8 cellular contexts compared by ENCODE assay signal in the genomic region with DNA sequence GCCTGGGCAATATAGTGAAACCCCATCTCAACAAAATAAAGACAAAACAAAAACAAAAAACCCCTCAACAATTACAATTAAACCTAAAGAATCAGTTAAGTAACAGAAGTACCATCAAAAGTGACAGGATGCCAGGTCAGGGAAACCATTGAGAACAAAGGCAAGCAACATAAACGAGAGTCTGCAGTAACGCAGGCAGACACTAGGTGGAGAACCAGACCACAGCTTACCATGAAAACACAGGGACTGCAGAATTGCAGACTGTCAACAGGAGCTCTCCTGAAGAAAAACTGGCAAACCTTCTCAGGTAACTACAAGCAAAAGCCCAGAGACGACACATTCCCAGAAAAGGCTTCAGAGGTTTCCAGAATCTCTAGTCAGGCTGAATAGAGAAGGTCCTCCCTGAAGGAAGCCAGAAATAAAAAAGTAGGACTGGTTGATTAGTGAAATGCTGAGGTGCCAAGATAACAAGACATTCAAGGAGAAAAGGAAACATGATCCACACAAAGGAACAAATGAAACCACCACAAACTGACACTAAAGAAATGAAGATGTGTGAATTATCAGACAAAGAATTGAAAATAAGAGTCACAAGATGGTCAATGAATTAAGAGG. TPM values are rescaled to one million over a fixed set of nuclear protein-coding genes. Genes with fewer than 3 reads are reported as not detected.
DNase-seq lines count a peak whose midpoint lies in the region; ATAC-seq and TF ChIP-seq lines count a peak whose summit lies in the region.

No MANE protein-coding gene starts in this region.

- DNase-seq in DND-41 (peak; percentile 87), MG63 (peak; percentile 28), RWPE2 (ENCODE audit: low spot score) (no peak), fibroblast of the aortic adventitia (ENCODE audit: low read depth) (peak; percentile 87), non-pigmented ciliary epithelial cell (ENCODE audit: low read depth) (peak; percentile 70), testis (peak; percentile 92)
- DNase-seq in activated T-helper 2 cell treated with anti-CD3 and anti-CD28 coated beads, Interferon-gamma antibody, Interleukin-2, Interleukin-4, amounts not matched to agents 10 μg/mL and 5 μg/mL and 100 μg/mL, durations not matched to agents 14 hours and 24 hours and 36 hours (ENCODE audit: low spot score): peak; percentile 66

- no peak overlapping the region for H3K4me3 ChIP-seq in DND-41 (ENCODE audit: low read depth in 1 of 2, low read length in 2 of 2)
- H3K4me3 ChIP-seq in MG63: no peak overlapping the region
- no peak overlapping the region for H3K4me3 ChIP-seq in RWPE2 (ENCODE audit: severe bottlenecking)
- no peak overlapping the region for H3K4me3 ChIP-seq in fibroblast of the aortic adventitia (ENCODE audit: low read depth, low read length)
- H3K4me3 ChIP-seq in testis: no peak overlapping the region

- 3% methylated on average over 3 of the region's 3 CpGs for WGBS in testis, 2 donors

- ATAC-seq in DND-41 (ENCODE audit: insufficient read depth, low read depth) (peak; percentile 56), RWPE2 (ENCODE audit: low read depth) (peak; percentile 48; the same call in 1 of the 3 replicates), GM21576 (IDR thresholded peaks at IDR 0.05; ENCODE audit: unreplicated experiment) (no peak)

- H3K4me1 ChIP-seq in DND-41 (ENCODE audit: insufficient read depth, low read length) (peaks cover 43% of the 10 kb centered on the region), RWPE2 (ENCODE audit: insufficient read depth, poor library complexity, severe bottlenecking) (no peaks in the 10 kb centered on the region), testis (no peaks in the 10 kb centered on the region)

- peaks cover 15% of the 10 kb centered on the region for H3K36me3 ChIP-seq in DND-41 (ENCODE audit: insufficient read depth, low read length)
- no peaks in the 10 kb centered on the region for H3K36me3 ChIP-seq in MG63
- 0 out of 2 replicates have a peak, but pooled peaks cover 4% of the 10 kb centered on the region for H3K36me3 ChIP-seq in RWPE2 (ENCODE audit: low read depth)
- H3K36me3 ChIP-seq in testis (ENCODE audit: low read depth, missing control alignments): no peaks in the 10 kb centered on the region

- no peak overlapping the region for H3K27ac ChIP-seq in DND-41 (ENCODE audit: low read length)
- H3K27ac ChIP-seq in RWPE2 (ENCODE audit: poor library complexity, severe bottlenecking): no peak overlapping the region
- no peak overlapping the region for H3K27ac ChIP-seq in testis

- H3K4me3 Mint-ChIP-seq in activated T-helper 2 cell treated with anti-CD3 and anti-CD28 coated beads, Interferon-gamma antibody, Interleukin-2, Interleukin-4, amounts not matched to agents 10 μg/mL and 5 μg/mL and 100 μg/mL, durations not matched to agents 14 hours and 24 hours and 36 hours (ENCODE audit: low read depth): peak overlapping the region; percentile 28

- peaks cover 24% of the 10 kb centered on the region for H3K4me1 Mint-ChIP-seq in activated T-helper 2 cell treated with anti-CD3 and anti-CD28 coated beads, Interferon-gamma antibody, Interleukin-2, Interleukin-4, amounts not matched to agents 10 μg/mL and 5 μg/mL and 100 μg/mL, durations not matched to agents 14 hours and 24 hours and 36 hours (ENCODE audit: low read depth)

- intact Hi-C loops in activated T-helper 2 cell treated with anti-CD3 and anti-CD28 coated beads, Interferon-gamma antibody, Interleukin-2, Interleukin-4, amounts not matched to agents 10 μg/mL and 5 μg/mL and 100 μg/mL, durations not matched to agents 14 hours and 24 hours and 36 hours (cut with micrococcal nuclease): loop anchor here (5.0 to 10.0 kb wide), 7 partner anchors 93 to 829 kb away; partner anchors contain the start of genes ZNF160, ZNF525, ZNF761 and ZNF813
- intact Hi-C loops in testis (cut with DNase I; ENCODE audit: low total_unique reads): no loop called here

- peak; percentile 99 for TF ChIP-seq CTCF in DND-41 (IDR thresholded peaks at IDR 0.05; ENCODE audit: borderline replicate concordance, extremely low read depth, low read length, poor library complexity, severe bottlenecking)
- peak; percentile 77 for TF ChIP-seq CTCF in RWPE2 (IDR thresholded peaks at IDR 0.05; ENCODE audit: poor library complexity, severe bottlenecking)
- peak; percentile 90 for TF ChIP-seq CTCF in fibroblast of the aortic adventitia (IDR thresholded peaks at IDR 0.05; ENCODE audit: insufficient read depth, low read length)
- TF ChIP-seq CTCF in testis (IDR thresholded peaks at IDR 0.05): peak; percentile 75 to 94 (median 84)

- no peak overlapping the region for H3K9ac ChIP-seq in DND-41 (ENCODE audit: low read depth, low read length)

- TF ChIP-seq POLR2A in testis (IDR thresholded peaks at IDR 0.05): no peak

- no peaks in the 10 kb centered on the region for H4K20me1 ChIP-seq in DND-41 (ENCODE audit: insufficient read depth, low read length)

- no peaks in the 10 kb centered on the region for H3K27me3 ChIP-seq in DND-41 (ENCODE audit: insufficient read depth, low read length, poor library complexity)
- no peaks in the 10 kb centered on the region for H3K27me3 ChIP-seq in MG63
- no peaks in the 10 kb centered on the region for H3K27me3 ChIP-seq in RWPE2 (ENCODE audit: insufficient read depth, poor library complexity, severe bottlenecking)
- no peaks in the 10 kb centered on the region for H3K27me3 ChIP-seq in testis

- H2AFZ ChIP-seq in DND-41 (ENCODE audit: low read depth, low read length): peak overlapping the region; percentile 47

- H3K27me3 Mint-ChIP-seq in activated T-helper 2 cell treated with anti-CD3 and anti-CD28 coated beads, Interferon-gamma antibody, Interleukin-2, Interleukin-4, amounts not matched to agents 10 μg/mL and 5 μg/mL and 100 μg/mL, durations not matched to agents 14 hours and 24 hours and 36 hours (ENCODE audit: low read depth): no peaks in the 10 kb centered on the region

- no peak overlapping the region for H3K4me2 ChIP-seq in DND-41 (ENCODE audit: insufficient read depth, low read length)

- H3K9me3 ChIP-seq in DND-41 (ENCODE audit: insufficient read depth, low read length, severe bottlenecking) (no peaks in the 10 kb centered on the region), MG63 (peaks cover 10% of the 10 kb centered on the region; the same call in 1 of the 2 replicates), RWPE2 (ENCODE audit: severe bottlenecking) (peaks cover 17% of the 10 kb centered on the region), testis (no peaks in the 10 kb centered on the region)

- peaks cover 23% of the 10 kb centered on the region for H3K79me2 ChIP-seq in DND-41 (ENCODE audit: insufficient read depth, low read length)

- H3K36me3 Mint-ChIP-seq in activated T-helper 2 cell treated with anti-CD3 and anti-CD28 coated beads, Interferon-gamma antibody, Interleukin-2, Interleukin-4, amounts not matched to agents 10 μg/mL and 5 μg/mL and 100 μg/mL, durations not matched to agents 14 hours and 24 hours and 36 hours (ENCODE audit: low read depth): peaks cover 42% of the 10 kb centered on the region

- H3K27ac Mint-ChIP-seq in activated T-helper 2 cell treated with anti-CD3 and anti-CD28 coated beads, Interferon-gamma antibody, Interleukin-2, Interleukin-4, amounts not matched to agents 10 μg/mL and 5 μg/mL and 100 μg/mL, durations not matched to agents 14 hours and 24 hours and 36 hours: no peak overlapping the region

- peaks cover 56% of the 10 kb centered on the region for H3K9me3 Mint-ChIP-seq in activated T-helper 2 cell treated with anti-CD3 and anti-CD28 coated beads, Interferon-gamma antibody, Interleukin-2, Interleukin-4, amounts not matched to agents 10 μg/mL and 5 μg/mL and 100 μg/mL, durations not matched to agents 14 hours and 24 hours and 36 hours

RNA-seq across cellular contexts. Expression of gene ZNF665, which starts 2.2 kb away (rescaled TPM):
- not detected in 2 replicates for total RNA-seq in MG63 (2014; rRNA removed; shearing (Covaris generic); ENCODE audit: low replicate concordance)
- total RNA-seq in activated T-helper 2 cell treated with anti-CD3 and anti-CD28 coated beads, Interferon-gamma antibody, Interleukin-2, Interleukin-4, amounts not matched to agents 10 μg/mL and 5 μg/mL and 100 μg/mL, durations not matched to agents 14 hours and 24 hours and 36 hours: 2.1 and 3.1 TPM in 2 replicates
- total RNA-seq in fibroblast of the aortic adventitia (ENCODE audit: low replicate concordance) (2.4 and 2.9 TPM in 2 replicates), testis (10 to 100 TPM in 1 of 2 donors, 1 to 10 TPM in 1; 7.6 to 11.7 TPM)
- 4.2 TPM for polyA plus RNA-seq in testis (ENCODE audit: insufficient read depth, low read depth, low replicate concordance)

RNA-seq across cellular contexts. Expression of gene ZNF347, which starts 36.5 kb away (rescaled TPM):
- total RNA-seq in MG63 (2014; rRNA removed; shearing (Covaris generic); ENCODE audit: low replicate concordance): 0.69 and 1.5 TPM in 2 replicates
- 5.4 and 7.8 TPM in 2 replicates for total RNA-seq in activated T-helper 2 cell treated with anti-CD3 and anti-CD28 coated beads, Interferon-gamma antibody, Interleukin-2, Interleukin-4, amounts not matched to agents 10 μg/mL and 5 μg/mL and 100 μg/mL, durations not matched to agents 14 hours and 24 hours and 36 hours
- 7.9 and 8.1 TPM in 2 replicates for total RNA-seq in fibroblast of the aortic adventitia (ENCODE audit: low replicate concordance)
- 10 to 100 TPM; 12.2 to 13.0 TPM for total RNA-seq in testis
- polyA plus RNA-seq in testis (ENCODE audit: insufficient read depth, low read depth, low replicate concordance): 4.6 TPM

RNA-seq across cellular contexts. Expression of gene ZNF677, which starts 59.3 kb away (rescaled TPM):
- 0.59 and 4.7 TPM in 2 replicates for total RNA-seq in MG63 (2014; rRNA removed; shearing (Covaris generic); ENCODE audit: low replicate concordance)
- 1.6 and 1.8 TPM in 2 replicates for total RNA-seq in activated T-helper 2 cell treated with anti-CD3 and anti-CD28 coated beads, Interferon-gamma antibody, Interleukin-2, Interleukin-4, amounts not matched to agents 10 μg/mL and 5 μg/mL and 100 μg/mL, durations not matched to agents 14 hours and 24 hours and 36 hours
- total RNA-seq in fibroblast of the aortic adventitia (ENCODE audit: low replicate concordance) (19.0 and 37.9 TPM in 2 replicates), testis (10 to 100 TPM; 46.7 to 54.3 TPM)
- 88.9 TPM for polyA plus RNA-seq in testis (ENCODE audit: insufficient read depth, low read depth, low replicate concordance)
